ENCODE assay signal across 1 cellular context in genomic region chr4:98928505-98929340, GRCh38.
TF ChIP-seq lines count a peak whose summit lies in the region.

EIF4E (minus strand) TSS chr4:98929133; CDS start chr4:98929112, 21 bp downstream.

TF ChIP-seq in K562, 482 proteins besides CTCF, POLR2A, EP300 and RAD21 (continued from another document and continues in another):
- TF ChIP-seq REST (CRISPR knock-in tag; IDR thresholded peaks at IDR 0.05; ENCODE audit: low read depth) = no peak
- no peak; the same call in 1 of the 2 replicates for TF ChIP-seq ZFP91 (CRISPR knock-in tag; IDR thresholded peaks at IDR 0.05)
- TF ChIP-seq MAFK (IDR thresholded peaks at IDR 0.05; ENCODE audit: low read length) = no peak
- TF ChIP-seq ZNF780A (CRISPR knock-in tag; IDR thresholded peaks at IDR 0.05) = no peak
- no peak for TF ChIP-seq U2AF2 (optimal IDR thresholded peaks at IDR 0.05; ENCODE audit: low read depth, low read length)
- TF ChIP-seq TAL1 (IDR thresholded peaks at IDR 0.05) = no peak
- TF ChIP-seq MYNN (IDR thresholded peaks at IDR 0.05) = no peak
- TF ChIP-seq MYNN (CRISPR knock-in tag; IDR thresholded peaks at IDR 0.05) = no peak
- peak; percentile 81 for TF ChIP-seq ETS1 (conservative IDR thresholded peaks at IDR 0.05; ENCODE audit: control insufficient read depth, low read depth, low read length)
- TF ChIP-seq ZNF121 (CRISPR knock-in tag; conservative IDR thresholded peaks at IDR 0.05) = no peak
- TF ChIP-seq HMBOX1 (IDR thresholded peaks at IDR 0.05) = no peak
- TF ChIP-seq MTF1 (CRISPR knock-in tag; IDR thresholded peaks at IDR 0.05; ENCODE audit: borderline replicate concordance) = no peak
- TF ChIP-seq RBM25 (IDR thresholded peaks at IDR 0.05; ENCODE audit: low read depth, low read length, severe bottlenecking) = peak; percentile 59
- TF ChIP-seq GTF2F1 (IDR thresholded peaks at IDR 0.05; ENCODE audit: low read depth, low read length) = no peak
- TF ChIP-seq SFPQ (IDR thresholded peaks at IDR 0.05; ENCODE audit: low read depth, low read length) = no peak
- TF ChIP-seq SRSF1 (IDR thresholded peaks at IDR 0.05; ENCODE audit: low read depth, low read length) = no peak
- TF ChIP-seq CBX3 (IDR thresholded peaks at IDR 0.05; ENCODE audit: borderline replicate concordance in 1 of 2, low read length in 2 of 2) = peak in 1 of 2 experiments; percentile 53; a peak in 1 of 3 replicates
- no peak for TF ChIP-seq GTF3C2 (IDR thresholded peaks at IDR 0.05; ENCODE audit: borderline replicate concordance, extremely low read depth, insufficient read length)
- TF ChIP-seq BRF2 (IDR thresholded peaks at IDR 0.05; ENCODE audit: borderline replicate concordance, insufficient read depth, insufficient read length) = no peak
- TF ChIP-seq PTBP1 (IDR thresholded peaks at IDR 0.05; ENCODE audit: low read depth, low read length) = no peak
- TF ChIP-seq TCF7 (IDR thresholded peaks at IDR 0.05; ENCODE audit: borderline replicate concordance) = no peak
- TF ChIP-seq ZNF280A (IDR thresholded peaks at IDR 0.05; ENCODE audit: low read depth, partially characterized antibody) = no peak
- TF ChIP-seq ZBTB26 (CRISPR knock-in tag; IDR thresholded peaks at IDR 0.05) = peak; percentile 59; the same call in 1 of the 2 replicates
- TF ChIP-seq KLF10 (CRISPR knock-in tag; IDR thresholded peaks at IDR 0.05) = no peak
- no peak for TF ChIP-seq ZNF239 (CRISPR knock-in tag; IDR thresholded peaks at IDR 0.05)
- no peak for TF ChIP-seq THAP7 (CRISPR knock-in tag; IDR thresholded peaks at IDR 0.05)
- no peak; a peak in 1 of 4 replicates for TF ChIP-seq NONO (IDR thresholded peaks at IDR 0.05; ENCODE audit: low read depth in 2 of 2, low read length in 1 of 2)
- TF ChIP-seq NR2C2 (CRISPR knock-in tag; IDR thresholded peaks at IDR 0.05) = 0 out of 2 replicates have a peak, but pooled peaks have one; percentile 12
- peak; percentile 86 for TF ChIP-seq NR2C2 (tag; IDR thresholded peaks at IDR 0.05)
- TF ChIP-seq MIER1 (IDR thresholded peaks at IDR 0.05; ENCODE audit: low read depth) = peak; percentile 48; the same call in 1 of the 2 replicates
- peak; percentile 92 for TF ChIP-seq CC2D1A (IDR thresholded peaks at IDR 0.05)
- no peak for TF ChIP-seq ZBTB5 (IDR thresholded peaks at IDR 0.05)
- TF ChIP-seq ELF1 (tag; IDR thresholded peaks at IDR 0.05) = no peak
- TF ChIP-seq ETV5 (CRISPR knock-in tag; IDR thresholded peaks at IDR 0.05; ENCODE audit: low read depth) = no peak
- no peak for TF ChIP-seq ZNF274 (IDR thresholded peaks at IDR 0.05; ENCODE audit: borderline replicate concordance, low read depth, low read length)
- TF ChIP-seq YBX1 (IDR thresholded peaks at IDR 0.05) = no peak
- no peak for TF ChIP-seq ZC3H11A (IDR thresholded peaks at IDR 0.05; ENCODE audit: low read depth, low read length)
- no peak for TF ChIP-seq SMARCA5 (IDR thresholded peaks at IDR 0.05)
- no peak for TF ChIP-seq SNAPC5 (CRISPR knock-in tag; IDR thresholded peaks at IDR 0.05)
- no peak for TF ChIP-seq ATF4 (CRISPR knock-in tag; IDR thresholded peaks at IDR 0.05)
